In the genomic region with DNA sequence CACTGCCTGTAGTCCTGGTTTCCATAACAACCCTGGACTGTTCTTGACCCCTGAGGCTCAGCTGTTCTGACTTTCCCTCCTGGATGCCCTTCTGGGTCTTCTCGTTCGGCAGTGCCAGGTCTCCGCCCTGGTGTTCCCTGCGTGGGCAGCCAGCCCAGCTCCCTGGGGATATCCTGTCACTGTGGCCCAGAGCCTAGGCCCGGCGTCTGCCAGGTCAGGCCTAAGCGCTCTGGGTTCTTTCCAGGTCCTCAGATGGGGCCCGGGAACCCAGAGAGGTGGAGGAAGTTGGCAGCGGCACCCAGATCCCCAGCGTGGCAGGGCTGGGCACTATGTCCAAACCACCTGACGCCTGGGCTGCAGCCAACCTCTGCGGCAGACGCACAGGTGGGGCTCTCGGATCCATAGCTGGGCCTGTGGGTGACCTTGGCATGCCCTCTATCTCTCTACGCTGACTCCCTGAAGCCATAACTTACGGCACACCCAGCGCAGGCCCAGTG, we compare ENCODE assay signal across 10 cellular contexts. TPM values are rescaled to one million over a fixed set of nuclear protein-coding genes. Genes with fewer than 3 reads are reported as not detected.
DNase-seq lines count a peak whose midpoint lies in the region; ATAC-seq and TF ChIP-seq lines count a peak whose summit lies in the region.
"Had no signal": no experiment of that assay in that cellular context is flagged by ENCODE, and none has a peak within 500 bp of the region (broad histone marks: within the 10 kb centered on the region; RNA-seq: fewer than 3 reads in every experiment).

No MANE protein-coding gene starts in this region.

- no peak for ATAC-seq in activated CD8-positive, alpha-beta T cell treated with anti-CD3 and anti-CD28 coated beads, Interleukin-2, amount 10 ng/mL, durations not matched to agents 7 days and 5 days
- ATAC-seq in activated CD4-positive, CD25-positive, alpha-beta regulatory T cell treated with anti-CD3 and anti-CD28 coated beads, Interleukin-2, amount 50 U/mL, for 24 hours = no peak

- no peak overlapping the region for H3K4me3 ChIP-seq in ascending aorta
- H3K4me3 ChIP-seq in iPS-15b (ENCODE audit: low read depth, low read length) = no peak overlapping the region

- peaks cover 7 to 17% of the 10 kb centered on the region in 2 donors for H3K4me1 ChIP-seq in ascending aorta
- H3K4me1 ChIP-seq in iPS-15b (ENCODE audit: control insufficient read depth, insufficient read depth, low read length) = peaks cover 7% of the 10 kb centered on the region

- POLR2A ChIA-PET in activated CD8-positive, alpha-beta T cell treated with anti-CD3 and anti-CD28 coated beads, Interleukin-2, amount 10 ng/mL, durations not matched to agents 7 days and 5 days (lab: Charles Lee) = no interaction called here

- no peak overlapping the region for H3K27ac Mint-ChIP-seq in activated CD8-positive, alpha-beta T cell treated with anti-CD3 and anti-CD28 coated beads, Interleukin-2, amount 10 ng/mL, durations not matched to agents 7 days and 5 days
- no peak overlapping the region for H3K27ac Mint-ChIP-seq in HFFc6

- H3K27ac ChIP-seq in ascending aorta = peak overlapping the region in 1 of 2 donors; percentile 38

- DNase-seq in HT-29 (ENCODE audit: low spot score) (peak; percentile 36), ascending aorta (ENCODE audit: low spot score in 2 of 2) (peak; percentile 31 to 87), renal cortical epithelial cell (ENCODE audit: low read depth) (peak; percentile 18), HFFc6 (no peak), HuH-7 (ENCODE audit: low spot score) (no peak)
- no peak for DNase-seq in activated CD8-positive, alpha-beta T cell treated with anti-CD3 and anti-CD28 coated beads, Interleukin-2, amount 10 ng/mL, durations not matched to agents 7 days and 5 days
- DNase-seq: MV-4-11, NCI-H774 had no signal

- H3K27me3 ChIP-seq in ascending aorta (no peaks in the 10 kb centered on the region), iPS-15b (ENCODE audit: control insufficient read depth, insufficient read depth, low read length) (no peaks in the 10 kb centered on the region)

- peaks cover 6% of the 10 kb centered on the region for H3K36me3 Mint-ChIP-seq in activated CD8-positive, alpha-beta T cell treated with anti-CD3 and anti-CD28 coated beads, Interleukin-2, amount 10 ng/mL, durations not matched to agents 7 days and 5 days (ENCODE audit: low read depth)
- peaks cover 17% of the 10 kb centered on the region for H3K36me3 Mint-ChIP-seq in HFFc6 (ENCODE audit: low read depth)

- no peak overlapping the region for H3K4me3 Mint-ChIP-seq in activated CD8-positive, alpha-beta T cell treated with anti-CD3 and anti-CD28 coated beads, Interleukin-2, amount 10 ng/mL, durations not matched to agents 7 days and 5 days
- H3K4me3 Mint-ChIP-seq in HFFc6 = no peak overlapping the region

- peaks cover 32% of the 10 kb centered on the region for H3K4me1 Mint-ChIP-seq in activated CD8-positive, alpha-beta T cell treated with anti-CD3 and anti-CD28 coated beads, Interleukin-2, amount 10 ng/mL, durations not matched to agents 7 days and 5 days (ENCODE audit: low read depth)
- H3K4me1 Mint-ChIP-seq in HFFc6 (ENCODE audit: low read depth) = no peaks in the 10 kb centered on the region

- no peaks in the 10 kb centered on the region for H3K27me3 Mint-ChIP-seq in activated CD8-positive, alpha-beta T cell treated with anti-CD3 and anti-CD28 coated beads, Interleukin-2, amount 10 ng/mL, durations not matched to agents 7 days and 5 days (ENCODE audit: low read depth)
- H3K27me3 Mint-ChIP-seq in HFFc6 (ENCODE audit: insufficient read depth) = peaks cover 17% of the 10 kb centered on the region

- H3K9ac ChIP-seq in iPS-15b (ENCODE audit: low read depth, low read length) = peak overlapping the region; percentile 12

- peaks cover 0 to 15% of the 10 kb centered on the region in 2 donors for H3K9me3 ChIP-seq in ascending aorta
- H3K9me3 ChIP-seq in iPS-15b (ENCODE audit: control insufficient read depth, insufficient read depth, low read length) = no peaks in the 10 kb centered on the region

- CTCF ChIA-PET in activated CD8-positive, alpha-beta T cell treated with anti-CD3 and anti-CD28 coated beads, Interleukin-2, amount 10 ng/mL, durations not matched to agents 7 days and 5 days (lab: Charles Lee) = interaction anchor here (1.6 kb wide), 1 partner anchor 27 kb away, joined by 3 read pairs; no protein-coding TSS in a partner anchor

- no peak for TF ChIP-seq CTCF in ascending aorta (IDR thresholded peaks at IDR 0.05)
- no peak for TF ChIP-seq CTCF in HFFc6 (IDR thresholded peaks at IDR 0.05)

- intact Hi-C loops in ascending aorta (cut with DNase I) = no loop called here

- H3K36me3 ChIP-seq in ascending aorta (no peaks in the 10 kb centered on the region), iPS-15b (ENCODE audit: control insufficient read depth, insufficient read depth, low read length) (peaks cover 3% of the 10 kb centered on the region)

- peaks cover 8% of the 10 kb centered on the region for H3K9me3 Mint-ChIP-seq in activated CD8-positive, alpha-beta T cell treated with anti-CD3 and anti-CD28 coated beads, Interleukin-2, amount 10 ng/mL, durations not matched to agents 7 days and 5 days (ENCODE audit: insufficient read depth)
- peaks cover 19% of the 10 kb centered on the region for H3K9me3 Mint-ChIP-seq in HFFc6

RNA-seq across cellular contexts. Expression of a gene that starts 12.5 kb away (rescaled TPM):
- total RNA-seq in HT-29 (2014; rRNA removed; shearing (Covaris generic)) = 10.9 and 13.7 TPM in 2 replicates
- 27.2 TPM for total RNA-seq in ascending aorta
- total RNA-seq in renal cortical epithelial cell = 0.30 TPM in 1 of 2 replicates, not detected in the other
- 100 to 1,000 TPM; 341 to 354 TPM for total RNA-seq in activated CD8-positive, alpha-beta T cell treated with anti-CD3 and anti-CD28 coated beads, Interleukin-2, amount 10 ng/mL, durations not matched to agents 7 days and 5 days
- total RNA-seq in HFFc6 (2021; fragmentation: NEBNext Ultra II Directional; extraction: Animal tissue kit (Norgen Biotek cat#: 25700)) = under 1 TPM; 0.05 to 0.12 (median 0.08) TPM

Comparison
In these comparisons a context has a peak if more than half of its experiments do, and no peak if none do; other contexts are left out.
1. DNase-seq: peak in HT-29 (single experiment), ascending aorta (2 of 2) and renal cortical epithelial cell (single experiment); none in activated CD8-positive, alpha-beta T cell treated with anti-CD3 and anti-CD28 coated beads, Interleukin-2, amount 10 ng/mL, durations not matched to agents 7 days and 5 days (single experiment), HFFc6 (single experiment) and HuH-7 (single experiment).
2. RNA of a gene that starts 12.5 kb away (total RNA-seq): 341 to 354 TPM in activated CD8-positive, alpha-beta T cell treated with anti-CD3 and anti-CD28 coated beads, Interleukin-2, amount 10 ng/mL, durations not matched to agents 7 days and 5 days; 27.2 TPM in ascending aorta (single experiment), 10.9 to 13.7 TPM in HT-29, 0.30 TPM in renal cortical epithelial cell and 0.05 to 0.12 TPM in HFFc6; every median in the first group is over 10 times any median in the second.